8 cellular contexts compared by ENCODE assay signal in the genomic region with DNA sequence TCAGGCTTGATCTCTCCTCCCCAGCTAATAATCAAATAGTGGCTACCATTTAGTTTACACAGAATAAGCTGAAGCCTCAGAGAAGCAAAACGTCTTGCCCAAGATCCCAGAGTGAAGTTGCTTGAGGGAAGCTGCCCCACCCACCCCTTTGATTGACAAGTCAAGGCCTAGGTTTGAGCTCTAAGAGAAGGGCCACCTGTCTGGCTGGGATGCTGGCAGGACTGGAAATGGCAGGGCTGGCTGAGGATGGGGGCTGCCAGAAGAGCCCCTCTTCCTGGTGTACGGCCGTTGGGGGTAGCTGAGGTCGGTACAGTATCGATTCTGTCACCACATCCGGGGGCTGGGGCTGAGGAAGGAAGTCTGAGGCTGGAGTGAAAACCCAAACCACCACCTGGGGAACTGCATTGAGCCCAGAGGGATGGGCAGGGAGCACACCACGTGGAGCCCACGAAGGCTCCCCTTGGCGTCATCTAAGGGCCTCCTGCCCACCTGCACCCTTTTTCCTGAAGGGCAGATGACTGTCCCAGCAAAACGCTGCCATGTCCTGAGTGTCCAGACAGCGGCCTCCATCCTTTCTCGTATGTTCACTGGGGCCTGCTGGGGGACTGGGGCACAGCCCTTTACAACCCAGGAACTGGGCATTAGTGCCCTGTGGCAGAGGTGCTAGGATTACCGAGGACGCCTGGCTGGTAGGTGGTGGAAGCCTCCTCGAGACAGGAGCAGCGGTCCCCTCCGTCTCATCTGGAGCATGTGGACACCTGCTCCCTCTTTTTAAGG. TPM values are rescaled to one million over a fixed set of nuclear protein-coding genes. Genes with fewer than 3 reads are reported as not detected.
A peak's percentile ranks its signal among the peaks of the same experiment; 100 is the strongest.
DNase-seq lines count a peak whose midpoint lies in the region; ATAC-seq and TF ChIP-seq lines count a peak whose summit lies in the region.

No MANE protein-coding gene starts in this region.

- H2AFZ ChIP-seq in SK-N-SH (ENCODE audit: low read depth) = no peak overlapping the region
- no peak overlapping the region for H2AFZ ChIP-seq in PC-9

- no peaks in the 10 kb centered on the region for H3K27me3 Mint-ChIP-seq in activated T-helper 17 cell treated with anti-CD3 and anti-CD28 coated beads, Interleukin-2, amount 50 U/mL, for 72 hours

- no peaks in the 10 kb centered on the region for H3K9me3 Mint-ChIP-seq in activated T-helper 17 cell treated with anti-CD3 and anti-CD28 coated beads, Interleukin-2, amount 50 U/mL, for 72 hours

- peaks cover 16% of the 10 kb centered on the region for H3F3A ChIP-seq in SK-N-SH (replicated peaks; ENCODE audit: insufficient read depth)
- H3F3A ChIP-seq in PC-9 (ENCODE audit: insufficient read depth, low read depth) = peaks cover 43% of the 10 kb centered on the region; the same call in 1 of the 2 replicates

- H3K4me2 ChIP-seq in SK-N-SH (peak overlapping the region; percentile 91; the same call in 1 of the 2 replicates), PC-9 (peak overlapping the region; percentile 98)

- no peaks in the 10 kb centered on the region for H4K20me1 ChIP-seq in SK-N-SH (ENCODE audit: insufficient read depth)
- 0 out of 2 replicates have a peak, but pooled peaks cover 2% of the 10 kb centered on the region for H4K20me1 ChIP-seq in PC-9 (ENCODE audit: insufficient read depth)

- peak overlapping the region; percentile 96 for H3K27ac Mint-ChIP-seq in activated T-helper 17 cell treated with anti-CD3 and anti-CD28 coated beads, Interleukin-2, amount 50 U/mL, for 72 hours

- no TSS peak for BruUV-seq in PC-9 (replicated peaks; lab: Mats Ljungman, UMichigan)

- peaks cover 32% of the 10 kb centered on the region for H3K79me2 ChIP-seq in SK-N-SH (ENCODE audit: insufficient read depth)
- H3K79me2 ChIP-seq in PC-9 (ENCODE audit: low read depth) = peaks cover 26% of the 10 kb centered on the region

- peaks cover 31% of the 10 kb centered on the region for H3K4me1 Mint-ChIP-seq in activated T-helper 17 cell treated with anti-CD3 and anti-CD28 coated beads, Interleukin-2, amount 50 U/mL, for 72 hours

- H3K4me3 ChIP-seq in SK-N-SH (ENCODE audit: low read depth in 2 of 2, low read length in 1 of 2) = peak overlapping the region in 1 of 2 experiments; percentile 88; a peak in 1 of 4 replicates
- no peak overlapping the region for H3K4me3 ChIP-seq in PC-9
- H3K4me3 ChIP-seq in iPS-20b (ENCODE audit: low read length) = peak overlapping the region; percentile 76; the same call in 1 of the 2 replicates

- no peak for DNase-seq in SK-N-SH
- peak in 1 of 2 experiments; percentile 57 for DNase-seq in PC-9
- DNase-seq in stimulated activated CD8-positive, alpha-beta memory T cell treated with anti-CD3 and anti-CD28 coated beads, Interleukin-7, amount 100 ng/mL, for 1 hour (ENCODE audit: low read depth in 2 of 2) = peak; percentile 32 to 45

- CTCF ChIA-PET in SK-N-SH (lab: Yijun Ruan, JAX) = interaction anchor here (1.0 to 1.6 kb wide), 2 partner anchors 10 to 17 kb away, joined by 3 to 7 read pairs; no protein-coding TSS in a partner anchor
- CTCF ChIA-PET in PC-9 (lab: Charles Lee) = interaction anchor here (0.6 kb wide), 1 partner anchor 1673 kb away, joined by 3 read pairs; no protein-coding TSS in a partner anchor

- H3K4me3 Mint-ChIP-seq in activated T-helper 17 cell treated with anti-CD3 and anti-CD28 coated beads, Interleukin-2, amount 50 U/mL, for 72 hours = peak overlapping the region; percentile 92

- no peak for TF ChIP-seq RAD21 in SK-N-SH (IDR thresholded peaks at IDR 0.05; ENCODE audit: low read length)

- H3K9me3 ChIP-seq in SK-N-SH (no peaks in the 10 kb centered on the region), PC-9 (ENCODE audit: insufficient read depth, low read depth) (no peaks in the 10 kb centered on the region), iPS-20b (ENCODE audit: insufficient read depth, low read depth, low read length) (no peaks in the 10 kb centered on the region)

- no peak for ATAC-seq in SK-N-SH treated with all-trans-retinoic acid at 6 μM for 48 hours
- peak; percentile 37 for ATAC-seq in activated T-helper 17 cell treated with anti-CD3 and anti-CD28 coated beads, Interleukin-2, amount 50 U/mL, for 72 hours (replicated peaks)
- no peak for ATAC-seq in HG03342 (IDR thresholded peaks at IDR 0.05; ENCODE audit: unreplicated experiment)
- no peak for ATAC-seq in GM21825 (IDR thresholded peaks at IDR 0.05; ENCODE audit: unreplicated experiment)

- peaks cover 74% of the 10 kb centered on the region for H3K36me3 Mint-ChIP-seq in activated T-helper 17 cell treated with anti-CD3 and anti-CD28 coated beads, Interleukin-2, amount 50 U/mL, for 72 hours (ENCODE audit: low read depth)

- POLR2A ChIA-PET in SK-N-SH (lab: Yijun Ruan, JAX) (no interaction called here), PC-9 (lab: Charles Lee; ENCODE audit: unreplicated experiment) (interaction anchor here (0.6 kb wide), 2 partner anchors 107 to 348 kb away, joined by 3 read pairs; no protein-coding TSS in a partner anchor)

- TF ChIP-seq CTCF in SK-N-SH (IDR thresholded peaks at IDR 0.05) (no peak), PC-9 (conservative IDR thresholded peaks at IDR 0.05) (no peak)

- WGBS in SK-N-SH (ENCODE audit: low lambda C conversion rate) = 78% methylated on average over 11 of the region's 17 CpGs

- peaks cover 2 to 46% of the 10 kb centered on the region in 2 experiments for H3K36me3 ChIP-seq in SK-N-SH (replicated peaks in 1 of 2; ENCODE audit: control insufficient read depth in 1 of 2, insufficient read depth in 2 of 2, low read length in 1 of 2)
- H3K36me3 ChIP-seq in PC-9 (ENCODE audit: low read depth) = peaks cover 4% of the 10 kb centered on the region; the same call in 1 of the 2 replicates
- peaks cover 36% of the 10 kb centered on the region for H3K36me3 ChIP-seq in iPS-20b (ENCODE audit: insufficient read depth, low read depth, low read length)

- TF ChIP-seq EP300 in SK-N-SH (IDR thresholded peaks at IDR 0.05; ENCODE audit: borderline replicate concordance in 1 of 2, low read depth in 1 of 2, low read length in 1 of 2) = no peak

- H3K9ac ChIP-seq in SK-N-SH = no peak overlapping the region
- H3K9ac ChIP-seq in iPS-20b (ENCODE audit: low read depth, low read length) = no peak overlapping the region; the same call in 1 of the 2 replicates

- H3K9me2 ChIP-seq in SK-N-SH (no peaks in the 10 kb centered on the region), PC-9 (ENCODE audit: insufficient read depth) (no peaks in the 10 kb centered on the region)

- H3K27me3 ChIP-seq in SK-N-SH (ENCODE audit: insufficient read depth) (no peaks in the 10 kb centered on the region), PC-9 (ENCODE audit: insufficient read depth, low read depth) (no peaks in the 10 kb centered on the region), iPS-20b (ENCODE audit: insufficient read depth, low read length) (no peaks in the 10 kb centered on the region)

- H3K4me1 ChIP-seq in SK-N-SH (ENCODE audit: control insufficient read depth in 1 of 2, insufficient read depth in 2 of 2, low read depth in 1 of 2, low read length in 1 of 2) (peaks cover 0 to 17% of the 10 kb centered on the region in 2 experiments; a peak in 2 of 4 replicates), PC-9 (replicated peaks; ENCODE audit: insufficient read depth) (peaks cover 24% of the 10 kb centered on the region), iPS-20b (ENCODE audit: insufficient read depth, low read length) (peaks cover 16% of the 10 kb centered on the region; the same call in 1 of the 2 replicates)

- intact Hi-C loops in PC-9 (cut with micrococcal nuclease; ENCODE audit: unreplicated experiment) = no loop called here

- H3K27ac ChIP-seq in SK-N-SH (ENCODE audit: low read depth in 2 of 2, low read length in 1 of 2) (no peak overlapping the region; a peak in 1 of 4 replicates), PC-9 (0 out of 2 replicates have a peak overlapping the region, but pooled peaks have one; percentile 3), iPS-20b (ENCODE audit: low read length) (no peak overlapping the region)

TF ChIP-seq in SK-N-SH treated with all-trans-retinoic acid at 6 μM for 48 hours, 23 proteins besides CTCF, POLR2A, EP300 and RAD21 (continues in another document):
- no peak for TF ChIP-seq PPARA (CRISPR knock-in tag; IDR thresholded peaks at IDR 0.05; ENCODE audit: borderline replicate concordance)
- TF ChIP-seq, protein P1, sequence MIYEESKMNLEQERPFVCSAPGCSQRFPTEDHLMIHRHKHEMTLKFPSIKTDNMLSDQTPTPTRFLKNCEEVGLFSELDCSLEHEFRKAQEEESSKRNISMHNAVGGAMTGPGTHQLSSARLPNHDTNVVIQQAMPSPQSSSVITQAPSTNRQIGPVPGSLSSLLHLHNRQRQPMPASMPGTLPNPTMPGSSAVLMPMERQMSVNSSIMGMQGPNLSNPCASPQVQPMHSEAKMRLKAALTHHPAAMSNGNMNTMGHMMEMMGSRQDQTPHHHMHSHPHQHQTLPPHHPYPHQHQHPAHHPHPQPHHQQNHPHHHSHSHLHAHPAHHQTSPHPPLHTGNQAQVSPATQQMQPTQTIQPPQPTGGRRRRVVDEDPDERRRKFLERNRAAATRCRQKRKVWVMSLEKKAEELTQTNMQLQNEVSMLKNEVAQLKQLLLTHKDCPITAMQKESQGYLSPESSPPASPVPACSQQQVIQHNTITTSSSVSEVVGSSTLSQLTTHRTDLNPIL (CRISPR knock-in tag; IDR thresholded peaks at IDR 0.05; ENCODE audit: low read depth) = no peak
- no peak for TF ChIP-seq BACH2 (CRISPR knock-in tag; IDR thresholded peaks at IDR 0.05; ENCODE audit: borderline replicate concordance)
- TF ChIP-seq ZFP30 (CRISPR knock-in tag; IDR thresholded peaks at IDR 0.05) = no peak

RNA-seq across cellular contexts. Expression of a gene that starts 1.4 kb away (rescaled TPM):
- polyA plus RNA-seq in SK-N-SH (2012; rRNA removed) = 14.1 and 21.4 TPM in 2 replicates
- 12.2 and 20.2 TPM in 2 replicates for polyA plus RNA-seq in SK-N-SH (2012; cell fraction: cytosol; rRNA removed)
- 47.3 and 60.3 TPM in 2 replicates for polyA plus RNA-seq in SK-N-SH (2012; cell fraction: nucleus; rRNA removed)
- total RNA-seq in PC-9 (2021) = 88.5 and 97.8 TPM in 2 replicates
- 100 to 1,000 TPM in 1 of 2 donors, 10 to 100 TPM in 1; 75.0 to 103 TPM for total RNA-seq in activated T-helper 17 cell treated with anti-CD3 and anti-CD28 coated beads, Interleukin-2, amount 50 U/mL, for 72 hours

RNA-seq across cellular contexts. Expression of a gene that starts 27.5 kb away (rescaled TPM):
- 30.4 and 37.3 TPM in 2 replicates for polyA plus RNA-seq in SK-N-SH (2012; rRNA removed)
- 17.3 and 24.0 TPM in 2 replicates for polyA plus RNA-seq in SK-N-SH (2012; cell fraction: cytosol; rRNA removed)
- 89.1 and 93.7 TPM in 2 replicates for polyA plus RNA-seq in SK-N-SH (2012; cell fraction: nucleus; rRNA removed)
- 7.6 and 10.6 TPM in 2 replicates for total RNA-seq in PC-9 (2021)
- total RNA-seq in activated T-helper 17 cell treated with anti-CD3 and anti-CD28 coated beads, Interleukin-2, amount 50 U/mL, for 72 hours = 10 to 100 TPM in 1 of 2 donors, 1 to 10 TPM in 1; 6.3 to 14.3 TPM

RNA-seq across cellular contexts. Expression of a gene that starts 27.9 kb away (rescaled TPM):
- polyA plus RNA-seq in SK-N-SH (2012; rRNA removed) = 73.1 and 92.8 TPM in 2 replicates
- polyA plus RNA-seq in SK-N-SH (2012; cell fraction: cytosol; rRNA removed) = 53.2 and 65.2 TPM in 2 replicates
- 174 and 181 TPM in 2 replicates for polyA plus RNA-seq in SK-N-SH (2012; cell fraction: nucleus; rRNA removed)
- total RNA-seq in PC-9 (2021) = 93.3 and 131 TPM in 2 replicates
- 10 to 100 TPM; 60.7 to 69.9 TPM for total RNA-seq in activated T-helper 17 cell treated with anti-CD3 and anti-CD28 coated beads, Interleukin-2, amount 50 U/mL, for 72 hours

RNA-seq across cellular contexts. Expression of a gene that starts 57.4 kb away (rescaled TPM):
- 9.5 and 10.6 TPM in 2 replicates for polyA plus RNA-seq in SK-N-SH (2012; rRNA removed)
- 6.9 and 8.6 TPM in 2 replicates for polyA plus RNA-seq in SK-N-SH (2012; cell fraction: cytosol; rRNA removed)
- polyA plus RNA-seq in SK-N-SH (2012; cell fraction: nucleus; rRNA removed) = 7.0 and 8.3 TPM in 2 replicates
- 0.13 TPM in 1 of 2 replicates, not detected in the other for total RNA-seq in PC-9 (2021)
- total RNA-seq in activated T-helper 17 cell treated with anti-CD3 and anti-CD28 coated beads, Interleukin-2, amount 50 U/mL, for 72 hours = 1 to 10 TPM in 1 of 2 donors, under 1 TPM in 1; 0.09 to 5.4 TPM
